21 cellular contexts compared by ENCODE assay signal in genomic region chr11:41018224-41018623, GRCh38.
"Had no signal": no experiment of that assay in that cellular context is flagged by ENCODE, and none has a peak within 500 bp of the region (broad histone marks: within the 10 kb centered on the region; RNA-seq: fewer than 3 reads in every experiment).

No MANE protein-coding gene starts in this region.

- H3K27ac ChIP-seq: colonic mucosa, foreskin keratinocyte, stomach, thoracic aorta, transverse colon had no signal

- DNase-seq: colonic mucosa; dermis blood vessel endothelial cell; endodermal cell; erythroblast; foreskin keratinocyte; kidney; left cardiac atrium; left ventricle myocardium superior; mesendoderm; naive thymus-derived CD4-positive, alpha-beta T cell; nephron progenitor cell; posterior cingulate gyrus; right cardiac atrium; small intestine; stimulated activated CD4-positive, alpha-beta T cell treated with anti-CD3 and anti-CD28 coated beads, Interleukin-12 subunit alpha, Interleukin-12 subunit beta, amount 100 ng/mL, for 4 hours; stimulated activated naive CD4-positive, alpha-beta T cell; stomach; substantia nigra; transverse colon had no signal

- H3K9me3 ChIP-seq: colonic mucosa, stomach, thoracic aorta, transverse colon had no signal

- H3K4me3 Mint-ChIP-seq: endodermal cell; naive thymus-derived CD4-positive, alpha-beta T cell; nephron progenitor cell had no signal

- H3K4me1 Mint-ChIP-seq: naive thymus-derived CD4-positive, alpha-beta T cell; nephron progenitor cell had no signal

- H3K27me3 ChIP-seq: colonic mucosa, foreskin keratinocyte, stomach, transverse colon had no signal

- ATAC-seq: foreskin keratinocyte; left cardiac atrium; left ventricle myocardium superior; naive thymus-derived CD4-positive, alpha-beta T cell; right cardiac atrium had no signal

- H3K4me1 ChIP-seq: colonic mucosa, foreskin keratinocyte, stomach, transverse colon had no signal

- H3K4me3 ChIP-seq: colonic mucosa, lung, stomach, thoracic aorta, transverse colon had no signal

- H3K27me3 Mint-ChIP-seq: naive thymus-derived CD4-positive, alpha-beta T cell had no signal

- H3K9me3 Mint-ChIP-seq: endodermal cell, nephron progenitor cell had no signal

- H3K27ac Mint-ChIP-seq: endodermal cell; naive thymus-derived CD4-positive, alpha-beta T cell; nephron progenitor cell had no signal

- H3K36me3 ChIP-seq: colonic mucosa, stomach, thoracic aorta, transverse colon had no signal
